ENCODE assay signal across 12 cellular contexts in the genomic region with DNA sequence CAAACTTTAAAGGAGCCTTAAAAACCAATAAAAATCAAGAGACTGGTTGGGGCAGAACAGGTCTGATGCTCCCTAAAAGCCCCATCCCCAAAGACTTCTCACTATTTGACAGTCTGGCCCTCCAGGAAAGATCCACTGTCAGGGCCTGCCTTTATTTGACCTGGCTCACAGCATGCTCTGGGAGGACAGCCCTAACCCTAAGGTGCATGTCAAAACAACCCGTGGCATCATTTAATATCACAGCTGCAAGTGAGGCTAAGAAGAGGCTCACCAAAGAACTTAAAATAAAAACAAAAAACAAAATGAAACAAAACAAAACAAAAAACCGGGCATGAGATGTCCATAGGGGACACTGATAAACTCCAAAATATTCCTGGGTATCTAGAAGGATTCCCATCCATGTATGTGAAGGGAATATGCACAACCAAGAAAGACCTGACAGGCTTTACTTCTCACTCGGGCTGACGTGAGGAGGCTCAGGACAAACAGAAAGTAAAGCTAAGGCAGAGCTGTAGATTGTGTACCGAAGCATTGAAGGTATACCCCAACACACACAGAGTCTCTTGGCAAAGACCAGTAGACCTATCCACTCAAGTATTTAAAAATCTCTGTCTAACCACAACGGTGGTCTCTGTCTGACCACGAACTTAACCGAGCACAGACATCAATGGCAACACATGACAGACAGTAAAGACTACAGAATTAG. TPM values are rescaled to one million over a fixed set of nuclear protein-coding genes. Genes with fewer than 3 reads are reported as not detected.
DNase-seq lines count a peak whose midpoint lies in the region; ATAC-seq and TF ChIP-seq lines count a peak whose summit lies in the region.
"Had no signal": no experiment of that assay in that cellular context is flagged by ENCODE, and none has a peak within 500 bp of the region (broad histone marks: within the 10 kb centered on the region; RNA-seq: fewer than 3 reads in every experiment).

No MANE protein-coding gene starts in this region.

- TF ChIP-seq POLR2A in uterus (IDR thresholded peaks at IDR 0.05) = no peak

- no peaks in the 10 kb centered on the region for H3K27me3 ChIP-seq in uterus
- H3K27me3 ChIP-seq: foreskin keratinocyte had no signal

- no peak for TF ChIP-seq CTCF in uterus (IDR thresholded peaks at IDR 0.05)

- H3K4me3 ChIP-seq in uterus = no peak overlapping the region
- H3K4me3 ChIP-seq: lower lobe of right lung had no signal

- peak; percentile 76 for ATAC-seq in GM18498 (IDR thresholded peaks at IDR 0.05; ENCODE audit: unreplicated experiment)
- ATAC-seq in GM21619 (IDR thresholded peaks at IDR 0.05; ENCODE audit: unreplicated experiment) = peak; percentile 73
- peak; percentile 57 for ATAC-seq in effector memory CD8-positive, alpha-beta T cell (replicated peaks)
- ATAC-seq in left colon = no peak
- ATAC-seq: foreskin keratinocyte had no signal

- H3K27ac Mint-ChIP-seq in effector memory CD8-positive, alpha-beta T cell = peak overlapping the region in 1 of 2 donors; percentile 67

- H3K36me3 Mint-ChIP-seq in effector memory CD8-positive, alpha-beta T cell (ENCODE audit: insufficient read depth) = peaks cover 5% of the 10 kb centered on the region

- peaks cover 0 to 4% of the 10 kb centered on the region in 2 donors for H3K4me1 Mint-ChIP-seq in effector memory CD8-positive, alpha-beta T cell (ENCODE audit: low read depth in 2 of 2)

- H3K27ac ChIP-seq in uterus = no peak overlapping the region
- H3K27ac ChIP-seq: foreskin keratinocyte, lower lobe of right lung had no signal

- peak overlapping the region; percentile 38 to 56 for H3K4me3 Mint-ChIP-seq in effector memory CD8-positive, alpha-beta T cell

- intact Hi-C loops in uterus (cut with DNase I; ENCODE audit: low total_unique reads) = no loop called here
- intact Hi-C loops in left colon (cut with DNase I, micrococcal nuclease) = no loop called here

- no peaks in the 10 kb centered on the region for H3K4me1 ChIP-seq in uterus
- H3K4me1 ChIP-seq: foreskin keratinocyte, lower lobe of right lung had no signal

- H3K27me3 Mint-ChIP-seq in effector memory CD8-positive, alpha-beta T cell = no peaks in the 10 kb centered on the region

- peak; percentile 12 for DNase-seq in HT1080 (ENCODE audit: low read depth)
- DNase-seq in effector memory CD8-positive, alpha-beta T cell = no peak
- no peak for DNase-seq in AG08395 (ENCODE audit: low spot score)
- DNase-seq in uterus = no peak
- DNase-seq in left colon = no peak
- no peak for DNase-seq in NCI-H128 (lab: John Stamatoyannopoulos, UW; ENCODE audit: unreplicated experiment)
- DNase-seq: DMS 273 treated with DMSO at 0.1 percent for 48 hours, foreskin keratinocyte, lower lobe of right lung, NCI-H187 treated with DMSO at 0.1 percent for 48 hours had no signal

- H3K9me3 Mint-ChIP-seq in effector memory CD8-positive, alpha-beta T cell = no peaks in the 10 kb centered on the region

- H3K36me3 ChIP-seq in uterus = no peaks in the 10 kb centered on the region

- H3K9me3 ChIP-seq in uterus = no peaks in the 10 kb centered on the region
- H3K9me3 ChIP-seq: lower lobe of right lung had no signal

RNA-seq across cellular contexts. Expression of gene AHI1, which starts 57.3 kb away (rescaled TPM):
- total RNA-seq in HT1080 (2014; rRNA removed; shearing (Covaris generic)) = 6.2 and 7.8 TPM in 2 replicates
- polyA plus RNA-seq in HT1080 (2015; cell fraction: cytosol; rRNA removed) = 5.0 and 7.4 TPM in 2 replicates
- 28.5 and 31.3 TPM in 2 replicates for polyA plus RNA-seq in HT1080 (2015; cell fraction: nucleus; rRNA removed)
- total RNA-seq in uterus (10 to 100 TPM; 43.5 to 85.1 (median 47.3) TPM), left colon (10 to 100 TPM; 21.4 to 25.8 TPM)
